Comparison of ENCODE assay signal across 1 cellular context in the genomic region with DNA sequence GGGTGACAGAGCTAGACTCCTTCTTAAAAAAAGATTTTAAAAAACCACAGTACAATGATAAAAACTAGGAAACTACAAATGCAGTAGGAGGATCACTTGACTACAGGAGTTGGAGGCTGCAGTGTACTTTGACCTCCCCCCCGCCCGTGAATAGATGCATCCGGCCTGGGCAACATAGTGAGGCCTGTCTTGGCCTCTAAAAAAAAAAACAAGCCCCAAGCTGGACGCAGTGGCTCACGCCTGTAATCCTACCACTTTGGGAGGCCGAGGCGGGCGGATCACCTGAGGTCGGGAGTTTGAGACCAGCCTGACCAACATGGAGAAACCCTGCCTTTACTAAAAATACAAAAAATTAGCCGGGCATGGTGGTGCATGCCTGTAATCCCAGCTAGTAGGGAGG.
TF ChIP-seq lines count a peak whose summit lies in the region.

No MANE protein-coding gene starts in this region.

TF ChIP-seq in HepG2, 621 proteins besides CTCF, POLR2A, EP300 and RAD21 (continued from another document):
- TF ChIP-seq, protein P1, sequence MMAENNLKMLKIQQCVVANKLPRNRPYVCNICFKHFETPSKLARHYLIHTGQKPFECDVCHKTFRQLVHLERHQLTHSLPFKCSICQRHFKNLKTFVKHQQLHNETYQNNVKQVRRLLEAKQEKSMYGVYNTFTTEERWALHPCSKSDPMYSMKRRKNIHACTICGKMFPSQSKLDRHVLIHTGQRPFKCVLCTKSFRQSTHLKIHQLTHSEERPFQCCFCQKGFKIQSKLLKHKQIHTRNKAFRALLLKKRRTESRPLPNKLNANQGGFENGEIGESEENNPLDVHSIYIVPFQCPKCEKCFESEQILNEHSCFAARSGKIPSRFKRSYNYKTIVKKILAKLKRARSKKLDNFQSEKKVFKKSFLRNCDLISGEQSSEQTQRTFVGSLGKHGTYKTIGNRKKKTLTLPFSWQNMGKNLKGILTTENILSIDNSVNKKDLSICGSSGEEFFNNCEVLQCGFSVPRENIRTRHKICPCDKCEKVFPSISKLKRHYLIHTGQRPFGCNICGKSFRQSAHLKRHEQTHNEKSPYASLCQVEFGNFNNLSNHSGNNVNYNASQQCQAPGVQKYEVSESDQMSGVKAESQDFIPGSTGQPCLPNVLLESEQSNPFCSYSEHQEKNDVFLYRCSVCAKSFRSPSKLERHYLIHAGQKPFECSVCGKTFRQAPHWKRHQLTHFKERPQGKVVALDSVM (CRISPR knock-in tag; IDR thresholded peaks at IDR 0.05): peak; percentile 90
- TF ChIP-seq ZMYM4 (CRISPR knock-in tag; IDR thresholded peaks at IDR 0.05) (peak; percentile 26; the same call in 1 of the 2 replicates), ZMYM3 (CRISPR knock-in tag; IDR thresholded peaks at IDR 0.05) (peak; percentile 66), ETV5 (CRISPR knock-in tag; IDR thresholded peaks at IDR 0.05; ENCODE audit: borderline replicate concordance) (peak; percentile 43; the same call in 1 of the 2 replicates), ELF3 (CRISPR knock-in tag; IDR thresholded peaks at IDR 0.05) (peak; percentile 28; the same call in 1 of the 2 replicates), EHMT2 (IDR thresholded peaks at IDR 0.05; ENCODE audit: borderline replicate concordance, low read depth, low read length) (0 out of 2 replicates have a peak, but pooled peaks have one; percentile 41), ZNF317 (CRISPR knock-in tag; IDR thresholded peaks at IDR 0.05) (0 out of 2 replicates have a peak, but pooled peaks have one; percentile 46), ZNF644 (CRISPR knock-in tag; IDR thresholded peaks at IDR 0.05; ENCODE audit: low read depth) (peak; percentile 62)
- TF ChIP-seq, protein P2, sequence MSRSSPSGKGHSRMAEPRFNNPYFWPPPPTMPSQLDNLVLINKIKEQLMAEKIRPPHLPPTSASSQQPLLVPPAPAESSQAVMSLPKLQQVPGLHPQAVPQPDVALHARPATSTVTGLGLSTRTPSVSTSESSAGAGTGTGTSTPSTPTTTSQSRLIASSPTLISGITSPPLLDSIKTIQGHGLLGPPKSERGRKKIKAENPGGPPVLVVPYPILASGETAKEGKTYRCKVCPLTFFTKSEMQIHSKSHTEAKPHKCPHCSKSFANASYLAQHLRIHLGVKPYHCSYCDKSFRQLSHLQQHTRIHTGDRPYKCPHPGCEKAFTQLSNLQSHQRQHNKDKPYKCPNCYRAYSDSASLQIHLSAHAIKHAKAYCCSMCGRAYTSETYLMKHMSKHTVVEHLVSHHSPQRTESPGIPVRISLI (CRISPR knock-in tag; IDR thresholded peaks at IDR 0.05; ENCODE audit: borderline replicate concordance): peak; percentile 88
- TF ChIP-seq, protein P3, sequence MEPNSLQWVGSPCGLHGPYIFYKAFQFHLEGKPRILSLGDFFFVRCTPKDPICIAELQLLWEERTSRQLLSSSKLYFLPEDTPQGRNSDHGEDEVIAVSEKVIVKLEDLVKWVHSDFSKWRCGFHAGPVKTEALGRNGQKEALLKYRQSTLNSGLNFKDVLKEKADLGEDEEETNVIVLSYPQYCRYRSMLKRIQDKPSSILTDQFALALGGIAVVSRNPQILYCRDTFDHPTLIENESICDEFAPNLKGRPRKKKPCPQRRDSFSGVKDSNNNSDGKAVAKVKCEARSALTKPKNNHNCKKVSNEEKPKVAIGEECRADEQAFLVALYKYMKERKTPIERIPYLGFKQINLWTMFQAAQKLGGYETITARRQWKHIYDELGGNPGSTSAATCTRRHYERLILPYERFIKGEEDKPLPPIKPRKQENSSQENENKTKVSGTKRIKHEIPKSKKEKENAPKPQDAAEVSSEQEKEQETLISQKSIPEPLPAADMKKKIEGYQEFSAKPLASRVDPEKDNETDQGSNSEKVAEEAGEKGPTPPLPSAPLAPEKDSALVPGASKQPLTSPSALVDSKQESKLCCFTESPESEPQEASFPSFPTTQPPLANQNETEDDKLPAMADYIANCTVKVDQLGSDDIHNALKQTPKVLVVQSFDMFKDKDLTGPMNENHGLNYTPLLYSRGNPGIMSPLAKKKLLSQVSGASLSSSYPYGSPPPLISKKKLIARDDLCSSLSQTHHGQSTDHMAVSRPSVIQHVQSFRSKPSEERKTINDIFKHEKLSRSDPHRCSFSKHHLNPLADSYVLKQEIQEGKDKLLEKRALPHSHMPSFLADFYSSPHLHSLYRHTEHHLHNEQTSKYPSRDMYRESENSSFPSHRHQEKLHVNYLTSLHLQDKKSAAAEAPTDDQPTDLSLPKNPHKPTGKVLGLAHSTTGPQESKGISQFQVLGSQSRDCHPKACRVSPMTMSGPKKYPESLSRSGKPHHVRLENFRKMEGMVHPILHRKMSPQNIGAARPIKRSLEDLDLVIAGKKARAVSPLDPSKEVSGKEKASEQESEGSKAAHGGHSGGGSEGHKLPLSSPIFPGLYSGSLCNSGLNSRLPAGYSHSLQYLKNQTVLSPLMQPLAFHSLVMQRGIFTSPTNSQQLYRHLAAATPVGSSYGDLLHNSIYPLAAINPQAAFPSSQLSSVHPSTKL (CRISPR knock-in tag; IDR thresholded peaks at IDR 0.05): peak; percentile 46
